In genomic region chr11:65854161-65854592, GRCh38 we compare ENCODE assay signal across 13 cellular contexts. TPM values are rescaled to one million over a fixed set of nuclear protein-coding genes. Genes with fewer than 3 reads are reported as not detected.
DNase-seq lines count a peak whose midpoint lies in the region; ATAC-seq and TF ChIP-seq lines count a peak whose summit lies in the region.
"Had no signal": no experiment of that assay in that cellular context is flagged by ENCODE, and none has a peak within 500 bp of the region (broad histone marks: within the 10 kb centered on the region; RNA-seq: fewer than 3 reads in every experiment).

No MANE protein-coding gene starts in this region.

- peak overlapping the region; percentile 58 for H3K4me3 Mint-ChIP-seq in GM23338
- H3K4me3 Mint-ChIP-seq in T-cell = peak overlapping the region in 2 of 3 donors; percentile 39 to 97
- H3K4me3 Mint-ChIP-seq in endothelial cell (ENCODE audit: unreplicated experiment) = peak overlapping the region; percentile 88

- H3K9me3 Mint-ChIP-seq in GM23338 (peaks cover 12% of the 10 kb centered on the region), T-cell (no peaks in the 10 kb centered on the region), endothelial cell (ENCODE audit: unreplicated experiment) (no peaks in the 10 kb centered on the region)

- peaks cover 3% of the 10 kb centered on the region; the same call in 1 of the 2 replicates for H3K4me1 ChIP-seq in GM23338 (ENCODE audit: insufficient read depth)
- peaks cover 0 to 49% (median 40%) of the 10 kb centered on the region in 4 donors for H3K4me1 ChIP-seq in sigmoid colon

- WGBS in sigmoid colon, 2 donors = 25 to 73% methylated on average over 4 of the region's 4 CpGs

- H3K27me3 ChIP-seq in GM23338 (ENCODE audit: insufficient read depth) (no peaks in the 10 kb centered on the region), sigmoid colon (no peaks in the 10 kb centered on the region)
- H3K27me3 ChIP-seq: heart left ventricle, MG63, spleen had no signal

- no peak for TF ChIP-seq POLR2A in sigmoid colon (IDR thresholded peaks at IDR 0.05)

- TF ChIP-seq CTCF in GM23338 (conservative IDR thresholded peaks at IDR 0.05; ENCODE audit: low read depth in 2 of 2) (no peak), endothelial cell (IDR thresholded peaks at IDR 0.05; ENCODE audit: unreplicated experiment) (no peak), sigmoid colon (IDR thresholded peaks at IDR 0.05) (no peak)

- H3K36me3 ChIP-seq in GM23338 (ENCODE audit: insufficient read depth) = peaks cover 28% of the 10 kb centered on the region
- peaks cover 30 to 57% (median 47%) of the 10 kb centered on the region in 4 donors for H3K36me3 ChIP-seq in sigmoid colon

- H2AFZ ChIP-seq in GM23338 = no peak overlapping the region

- H3K4me2 ChIP-seq in GM23338 = no peak overlapping the region

- H3K79me2 ChIP-seq in GM23338 (replicated peaks; ENCODE audit: insufficient read depth) = peaks cover 39% of the 10 kb centered on the region

- H3K9me2 ChIP-seq in GM23338 (ENCODE audit: insufficient read depth) = no peaks in the 10 kb centered on the region

- POLR2A ChIA-PET in T-cell (lab: Charles Lee) = no interaction called here

- TF ChIP-seq EP300 in sigmoid colon (IDR thresholded peaks at IDR 0.05) = no peak

- ATAC-seq in GM23338 (no peak), T-cell (replicated peaks in 1 of 4) (no peak), GM18520 (IDR thresholded peaks at IDR 0.05; ENCODE audit: unreplicated experiment) (no peak)
- ATAC-seq: heart left ventricle had no signal

- H4K20me1 ChIP-seq in GM23338 (replicated peaks; ENCODE audit: insufficient read depth) = peaks cover 33% of the 10 kb centered on the region

- H3K27ac Mint-ChIP-seq in GM23338 (peak overlapping the region; percentile 40), T-cell (peak overlapping the region; percentile 3 to 67), endothelial cell (ENCODE audit: unreplicated experiment) (peak overlapping the region; percentile 72)

- H3K27ac ChIP-seq in GM23338 (ENCODE audit: low read depth) (peak overlapping the region; percentile 45; the same call in 1 of the 2 replicates), sigmoid colon (peak overlapping the region in 1 of 4 donors; percentile 7)
- H3K27ac ChIP-seq: heart left ventricle had no signal

- DNase-seq in GM23338 (ENCODE audit: low spot score) (no peak), T-cell (no peak), endothelial cell (ENCODE audit: low spot score) (no peak), sigmoid colon (peak; percentile 52), activated gamma-delta T cell treated with Interleukin-2 at 50 U/mL for 16 hours (no peak), NCI-H2196 treated with DMSO at 0.1 percent for 48 hours (lab: John Stamatoyannopoulos, UW; ENCODE audit: unreplicated experiment) (no peak)
- DNase-seq: heart left ventricle, mammary epithelial cell, MG63, NCI-H524, spleen had no signal

- H3K4me1 Mint-ChIP-seq in GM23338 = peaks cover 27% of the 10 kb centered on the region
- H3K4me1 Mint-ChIP-seq in T-cell = peaks cover 41 to 48% (median 48%) of the 10 kb centered on the region in 3 donors
- H3K4me1 Mint-ChIP-seq in endothelial cell (ENCODE audit: unreplicated experiment) = peaks cover 37% of the 10 kb centered on the region

- peaks cover 63% of the 10 kb centered on the region for H3F3A ChIP-seq in GM23338 (replicated peaks; ENCODE audit: low read depth)

- H3K4me3 ChIP-seq in GM23338 = no peak overlapping the region
- H3K4me3 ChIP-seq in sigmoid colon = no peak overlapping the region
- H3K4me3 ChIP-seq: heart left ventricle, MG63, spleen had no signal

- CTCF ChIA-PET in T-cell (lab: Charles Lee) = no interaction called here

- H3K27me3 Mint-ChIP-seq in GM23338 (ENCODE audit: insufficient read depth, low read depth, poor library complexity) (peaks cover 61% of the 10 kb centered on the region), T-cell (no peaks in the 10 kb centered on the region), endothelial cell (ENCODE audit: unreplicated experiment) (peaks cover 51% of the 10 kb centered on the region)

- peaks cover 0 to 6% (median 2%) of the 10 kb centered on the region in 4 donors for H3K9me3 ChIP-seq in sigmoid colon

- intact Hi-C loops in sigmoid colon (cut with DNase I) = no loop called here

- H3K36me3 Mint-ChIP-seq in GM23338 (ENCODE audit: low read depth) (peaks cover 64% of the 10 kb centered on the region), T-cell (peaks cover 48% of the 10 kb centered on the region), endothelial cell (ENCODE audit: low read depth, unreplicated experiment) (peaks cover 47% of the 10 kb centered on the region)

TF ChIP-seq in GM23338, 12 proteins besides CTCF, POLR2A, EP300 and RAD21 (continues in another document):
- TF ChIP-seq EZH2 (IDR thresholded peaks at IDR 0.05; ENCODE audit: low read depth, unreplicated experiment) (no peak), STAT1 (IDR thresholded peaks at IDR 0.05; ENCODE audit: unreplicated experiment) (no peak), JUNB (IDR thresholded peaks at IDR 0.05; ENCODE audit: unreplicated experiment) (no peak), ZNF114 (CRISPR knock-in tag; IDR thresholded peaks at IDR 0.05) (no peak), POLR2AphosphoS5 (IDR thresholded peaks at IDR 0.05; ENCODE audit: low read depth) (no peak), NANOG (IDR thresholded peaks at IDR 0.05; ENCODE audit: borderline replicate concordance) (no peak), EZH2phosphoT487 (IDR thresholded peaks at IDR 0.05; ENCODE audit: unreplicated experiment) (no peak)
- TF ChIP-seq, protein P1, sequence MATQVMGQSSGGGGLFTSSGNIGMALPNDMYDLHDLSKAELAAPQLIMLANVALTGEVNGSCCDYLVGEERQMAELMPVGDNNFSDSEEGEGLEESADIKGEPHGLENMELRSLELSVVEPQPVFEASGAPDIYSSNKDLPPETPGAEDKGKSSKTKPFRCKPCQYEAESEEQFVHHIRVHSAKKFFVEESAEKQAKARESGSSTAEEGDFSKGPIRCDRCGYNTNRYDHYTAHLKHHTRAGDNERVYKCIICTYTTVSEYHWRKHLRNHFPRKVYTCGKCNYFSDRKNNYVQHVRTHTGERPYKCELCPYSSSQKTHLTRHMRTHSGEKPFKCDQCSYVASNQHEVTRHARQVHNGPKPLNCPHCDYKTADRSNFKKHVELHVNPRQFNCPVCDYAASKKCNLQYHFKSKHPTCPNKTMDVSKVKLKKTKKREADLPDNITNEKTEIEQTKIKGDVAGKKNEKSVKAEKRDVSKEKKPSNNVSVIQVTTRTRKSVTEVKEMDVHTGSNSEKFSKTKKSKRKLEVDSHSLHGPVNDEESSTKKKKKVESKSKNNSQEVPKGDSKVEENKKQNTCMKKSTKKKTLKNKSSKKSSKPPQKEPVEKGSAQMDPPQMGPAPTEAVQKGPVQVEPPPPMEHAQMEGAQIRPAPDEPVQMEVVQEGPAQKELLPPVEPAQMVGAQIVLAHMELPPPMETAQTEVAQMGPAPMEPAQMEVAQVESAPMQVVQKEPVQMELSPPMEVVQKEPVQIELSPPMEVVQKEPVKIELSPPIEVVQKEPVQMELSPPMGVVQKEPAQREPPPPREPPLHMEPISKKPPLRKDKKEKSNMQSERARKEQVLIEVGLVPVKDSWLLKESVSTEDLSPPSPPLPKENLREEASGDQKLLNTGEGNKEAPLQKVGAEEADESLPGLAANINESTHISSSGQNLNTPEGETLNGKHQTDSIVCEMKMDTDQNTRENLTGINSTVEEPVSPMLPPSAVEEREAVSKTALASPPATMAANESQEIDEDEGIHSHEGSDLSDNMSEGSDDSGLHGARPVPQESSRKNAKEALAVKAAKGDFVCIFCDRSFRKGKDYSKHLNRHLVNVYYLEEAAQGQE (IDR thresholded peaks at IDR 0.05; ENCODE audit: unreplicated experiment) = no peak

RNA-seq across cellular contexts. Expression of gene CFL1, which starts 3.8 kb away (rescaled TPM):
- total RNA-seq in GM23338 (2014; rRNA removed; shearing (Covaris generic)) = 981 and 1,393 TPM in 2 replicates
- polyA plus RNA-seq in GM23338 (2016; fragmentation: Nextera tagmentation; extraction: Ambion mirVana) (1,996 and 2,124 TPM in 2 replicates), sigmoid colon (1,000 to 10,000 TPM; 1,456 to 2,165 (median 1,757) TPM)
- total RNA-seq in T-cell (100 to 1,000 TPM; 584 to 761 (median 636) TPM), endothelial cell (ENCODE audit: unreplicated experiment) (1,740 TPM), sigmoid colon (100 to 1,000 TPM; 428 to 506 (median 487) TPM)

RNA-seq across cellular contexts. Expression of gene MUS81, which starts 6.1 kb away (rescaled TPM):
- total RNA-seq in GM23338 (2014; rRNA removed; shearing (Covaris generic)) = 35.5 and 48.6 TPM in 2 replicates
- polyA plus RNA-seq in GM23338 (2016; fragmentation: Nextera tagmentation; extraction: Ambion mirVana) (38.5 and 39.1 TPM in 2 replicates), sigmoid colon (10 to 100 TPM; 33.5 to 61.8 (median 36.0) TPM)
- total RNA-seq in T-cell (100 to 1,000 TPM in 2 of 5 donors, 10 to 100 TPM in 3; 55.5 to 118 (median 95.6) TPM), endothelial cell (ENCODE audit: unreplicated experiment) (73.8 TPM), sigmoid colon (10 to 100 TPM; 42.1 to 54.2 (median 45.2) TPM)

RNA-seq across cellular contexts. Expression of gene EFEMP2, which starts 18.4 kb away (rescaled TPM):
- total RNA-seq in GM23338 (2014; rRNA removed; shearing (Covaris generic)) = 4.5 and 9.4 TPM in 2 replicates
- polyA plus RNA-seq in GM23338 (2016; fragmentation: Nextera tagmentation; extraction: Ambion mirVana) (7.4 and 8.0 TPM in 2 replicates), sigmoid colon (10 to 100 TPM in 2 of 3 donors, 1 to 10 TPM in 1; 8.6 to 24.0 (median 19.4) TPM)
- total RNA-seq in T-cell (10 to 100 TPM in 3 of 5 donors, 1 to 10 TPM in 2; 7.0 to 14.1 (median 10.2) TPM), endothelial cell (ENCODE audit: unreplicated experiment) (248 TPM), sigmoid colon (100 to 1,000 TPM in 2 of 4 donors, 10 to 100 TPM in 2; 71.7 to 120 (median 97.3) TPM)

RNA-seq across cellular contexts. Expression of gene SNX32, which starts 20.4 kb away (rescaled TPM):
- total RNA-seq in GM23338 (2014; rRNA removed; shearing (Covaris generic)) = 0.49 TPM in 1 of 2 replicates, not detected in the other
- 1.2 and 2.4 TPM in 2 replicates for polyA plus RNA-seq in GM23338 (2016; fragmentation: Nextera tagmentation; extraction: Ambion mirVana)
- 1 to 10 TPM in 4 of 5 donors, under 1 TPM in 1; 0.26 to 1.4 (median 1.2) TPM for total RNA-seq in T-cell
- 1.2 TPM for total RNA-seq in endothelial cell (ENCODE audit: unreplicated experiment)
- 1 to 10 TPM in 1 of 4 donors, under 1 TPM in 3; 0.27 to 1.2 (median 0.63) TPM for total RNA-seq in sigmoid colon
- polyA plus RNA-seq in sigmoid colon = 1 to 10 TPM in 1 of 3 donors, under 1 TPM in 1, not detected in 1; 0.69 to 1.5 TPM
- total RNA-seq: H4 had no signal

RNA-seq across cellular contexts. Expression of gene CTSW, which starts 25.5 kb away (rescaled TPM):
- not detected in 2 replicates for total RNA-seq in GM23338 (2014; rRNA removed; shearing (Covaris generic))
- 0.17 TPM in 1 of 2 replicates, not detected in the other for polyA plus RNA-seq in GM23338 (2016; fragmentation: Nextera tagmentation; extraction: Ambion mirVana)
- total RNA-seq in T-cell = 100 to 1,000 TPM in 1 of 5 donors, 10 to 100 TPM in 4; 45.3 to 127 (median 66.4) TPM
- total RNA-seq in endothelial cell (ENCODE audit: unreplicated experiment) = not detected
- under 1 TPM in 1 of 4 donors, not detected in 3; 0.82 TPM for total RNA-seq in sigmoid colon
- polyA plus RNA-seq in sigmoid colon = 1 to 10 TPM in 2 of 3 donors, not detected in 1; 2.3 to 3.1 TPM
- total RNA-seq: H4, mammary epithelial cell had no signal
